In the genomic region with DNA sequence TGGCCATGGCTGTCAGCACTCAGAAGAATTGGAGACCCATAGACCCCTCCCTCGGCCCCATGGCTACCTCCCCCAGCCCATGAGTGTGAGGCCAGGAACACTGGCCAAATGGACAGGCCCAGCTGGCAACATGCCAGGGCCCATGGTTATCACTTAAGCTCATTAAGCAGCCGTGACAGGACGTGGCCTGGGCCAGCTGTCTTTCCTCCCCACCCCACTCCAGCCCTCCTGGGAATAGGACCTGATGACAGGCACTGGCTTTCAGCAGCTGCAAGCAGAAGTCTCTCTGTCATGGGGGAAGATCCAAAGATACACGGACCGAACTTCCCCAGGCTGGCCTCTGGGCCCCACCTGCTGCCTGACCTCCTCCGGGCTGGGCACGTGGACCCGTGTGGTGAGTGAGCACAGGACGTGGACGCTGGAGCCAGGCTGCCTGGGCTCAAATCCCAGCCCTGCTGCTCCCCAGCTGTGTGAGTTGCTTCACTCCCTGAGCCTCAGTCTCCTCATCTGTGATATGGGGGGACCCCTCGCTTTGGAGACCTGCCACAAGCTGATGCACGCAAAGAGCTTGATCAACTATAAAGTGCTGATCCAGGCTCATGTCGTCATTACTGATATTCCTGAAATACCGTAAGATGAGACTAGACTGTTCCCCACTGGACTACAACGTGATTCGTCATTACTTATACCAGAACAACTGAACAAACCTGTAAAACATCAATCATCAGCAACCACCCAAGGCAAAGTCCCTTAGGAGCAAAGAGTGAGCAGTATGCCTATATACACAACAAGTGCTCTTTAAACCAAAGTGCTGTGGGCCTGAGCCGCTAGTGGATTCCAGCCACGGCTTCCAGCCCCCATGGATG, we compare ENCODE assay signal across 13 cellular contexts. TPM values are rescaled to one million over a fixed set of nuclear protein-coding genes. Genes with fewer than 3 reads are reported as not detected.
DNase-seq lines count a peak whose midpoint lies in the region; ATAC-seq and TF ChIP-seq lines count a peak whose summit lies in the region.
"Had no signal": no experiment of that assay in that cellular context is flagged by ENCODE, and none has a peak within 500 bp of the region (broad histone marks: within the 10 kb centered on the region; RNA-seq: fewer than 3 reads in every experiment).

No MANE protein-coding gene starts in this region.

- no peaks in the 10 kb centered on the region for H3K27me3 Mint-ChIP-seq in natural killer cell treated with Interleukin-12 subunit alpha and Interleukin-12 subunit beta and Interleukin-15 and Interleukin-18, amount 100 ng/mL, for 72 hours
- H3K27me3 Mint-ChIP-seq in natural killer cell (ENCODE audit: low read depth in 2 of 2): no peaks in the 10 kb centered on the region
- H3K27me3 Mint-ChIP-seq in activated T-helper 2 cell treated with anti-CD3 and anti-CD28 coated beads, Interferon-gamma antibody, Interleukin-2, Interleukin-4, amounts not matched to agents 10 μg/mL and 5 μg/mL and 100 μg/mL, durations not matched to agents 14 hours and 24 hours and 36 hours (ENCODE audit: low read depth): no peaks in the 10 kb centered on the region
- H3K27me3 Mint-ChIP-seq: activated CD4-positive, alpha-beta T cell treated with anti-CD3 and anti-CD28 coated beads, Interleukin-2, amount 10 ng/mL, durations not matched to agents 7 days and 5 days; activated naive CD8-positive, alpha-beta T cell; B cell had no signal

- TF ChIP-seq CTCF in natural killer cell (IDR thresholded peaks at IDR 0.05) (no peak), WERI-Rb-1 (IDR thresholded peaks at IDR 0.05; ENCODE audit: low read depth, low read length) (no peak)

- H3K27me3 ChIP-seq in WERI-Rb-1 (ENCODE audit: insufficient read depth, low read depth, severe bottlenecking): no peaks in the 10 kb centered on the region
- H3K27me3 ChIP-seq: uterus had no signal

- no peaks in the 10 kb centered on the region for H3K9me3 ChIP-seq in WERI-Rb-1 (ENCODE audit: severe bottlenecking)
- H3K9me3 ChIP-seq: uterus had no signal

- H3K36me3 Mint-ChIP-seq in natural killer cell treated with Interleukin-12 subunit alpha and Interleukin-12 subunit beta and Interleukin-15 and Interleukin-18, amount 100 ng/mL, for 72 hours: no peaks in the 10 kb centered on the region
- no peaks in the 10 kb centered on the region for H3K36me3 Mint-ChIP-seq in natural killer cell
- H3K36me3 Mint-ChIP-seq in activated T-helper 2 cell treated with anti-CD3 and anti-CD28 coated beads, Interferon-gamma antibody, Interleukin-2, Interleukin-4, amounts not matched to agents 10 μg/mL and 5 μg/mL and 100 μg/mL, durations not matched to agents 14 hours and 24 hours and 36 hours (ENCODE audit: low read depth): no peaks in the 10 kb centered on the region
- H3K36me3 Mint-ChIP-seq: activated naive CD8-positive, alpha-beta T cell had no signal

- peaks cover 0 to 4% of the 10 kb centered on the region in 2 donors for H3K4me1 Mint-ChIP-seq in natural killer cell treated with Interleukin-12 subunit alpha and Interleukin-12 subunit beta and Interleukin-15 and Interleukin-18, amount 100 ng/mL, for 72 hours (ENCODE audit: low read depth in 2 of 2)
- no peaks in the 10 kb centered on the region for H3K4me1 Mint-ChIP-seq in natural killer cell
- H3K4me1 Mint-ChIP-seq in activated T-helper 2 cell treated with anti-CD3 and anti-CD28 coated beads, Interferon-gamma antibody, Interleukin-2, Interleukin-4, amounts not matched to agents 10 μg/mL and 5 μg/mL and 100 μg/mL, durations not matched to agents 14 hours and 24 hours and 36 hours (ENCODE audit: low read depth): no peaks in the 10 kb centered on the region
- H3K4me1 Mint-ChIP-seq: activated CD4-positive, alpha-beta T cell treated with anti-CD3 and anti-CD28 coated beads, Interleukin-2, amount 10 ng/mL, durations not matched to agents 7 days and 5 days; B cell had no signal

- peak; percentile 25 for DNase-seq in natural killer cell treated with Interleukin-12 subunit alpha and Interleukin-12 subunit beta and Interleukin-15 and Interleukin-18, amount 100 ng/mL, for 72 hours (ENCODE audit: low spot score)
- DNase-seq in natural killer cell (no peak), WERI-Rb-1 (peak; percentile 99), left kidney (ENCODE audit: low read depth, low spot score) (peak; percentile 90)
- no peak for DNase-seq in activated T-helper 2 cell treated with anti-CD3 and anti-CD28 coated beads, Interferon-gamma antibody, Interleukin-2, Interleukin-4, amounts not matched to agents 10 μg/mL and 5 μg/mL and 100 μg/mL, durations not matched to agents 14 hours and 24 hours and 36 hours (ENCODE audit: low spot score)
- DNase-seq: activated CD4-positive, alpha-beta T cell treated with anti-CD3 and anti-CD28 coated beads, Interleukin-2, amount 10 ng/mL, durations not matched to agents 7 days and 5 days; nucleus accumbens had no signal

- no peak overlapping the region for H3K4me3 Mint-ChIP-seq in natural killer cell treated with Interleukin-12 subunit alpha and Interleukin-12 subunit beta and Interleukin-15 and Interleukin-18, amount 100 ng/mL, for 72 hours
- H3K4me3 Mint-ChIP-seq in natural killer cell: no peak overlapping the region
- no peak overlapping the region for H3K4me3 Mint-ChIP-seq in activated T-helper 2 cell treated with anti-CD3 and anti-CD28 coated beads, Interferon-gamma antibody, Interleukin-2, Interleukin-4, amounts not matched to agents 10 μg/mL and 5 μg/mL and 100 μg/mL, durations not matched to agents 14 hours and 24 hours and 36 hours (ENCODE audit: low read depth)
- H3K4me3 Mint-ChIP-seq: activated CD4-positive, alpha-beta T cell treated with anti-CD3 and anti-CD28 coated beads, Interleukin-2, amount 10 ng/mL, durations not matched to agents 7 days and 5 days; activated naive CD8-positive, alpha-beta T cell; B cell had no signal

- intact Hi-C loops in natural killer cell (cut with micrococcal nuclease): no loop called here
- intact Hi-C loops in activated T-helper 2 cell treated with anti-CD3 and anti-CD28 coated beads, Interferon-gamma antibody, Interleukin-2, Interleukin-4, amounts not matched to agents 10 μg/mL and 5 μg/mL and 100 μg/mL, durations not matched to agents 14 hours and 24 hours and 36 hours (cut with micrococcal nuclease): no loop called here

- H3K4me3 ChIP-seq in WERI-Rb-1 (ENCODE audit: low read depth, low read length): no peak overlapping the region
- H3K4me3 ChIP-seq: uterus had no signal

- no peak overlapping the region for H3K27ac Mint-ChIP-seq in natural killer cell treated with Interleukin-12 subunit alpha and Interleukin-12 subunit beta and Interleukin-15 and Interleukin-18, amount 100 ng/mL, for 72 hours
- H3K27ac Mint-ChIP-seq in natural killer cell: no peak overlapping the region
- no peak overlapping the region for H3K27ac Mint-ChIP-seq in activated T-helper 2 cell treated with anti-CD3 and anti-CD28 coated beads, Interferon-gamma antibody, Interleukin-2, Interleukin-4, amounts not matched to agents 10 μg/mL and 5 μg/mL and 100 μg/mL, durations not matched to agents 14 hours and 24 hours and 36 hours
- H3K27ac Mint-ChIP-seq: activated CD4-positive, alpha-beta T cell treated with anti-CD3 and anti-CD28 coated beads, Interleukin-2, amount 10 ng/mL, durations not matched to agents 7 days and 5 days; activated naive CD8-positive, alpha-beta T cell; B cell had no signal

- no peaks in the 10 kb centered on the region for H3K9me3 Mint-ChIP-seq in natural killer cell treated with Interleukin-12 subunit alpha and Interleukin-12 subunit beta and Interleukin-15 and Interleukin-18, amount 100 ng/mL, for 72 hours
- H3K9me3 Mint-ChIP-seq in natural killer cell: no peaks in the 10 kb centered on the region
- H3K9me3 Mint-ChIP-seq in activated T-helper 2 cell treated with anti-CD3 and anti-CD28 coated beads, Interferon-gamma antibody, Interleukin-2, Interleukin-4, amounts not matched to agents 10 μg/mL and 5 μg/mL and 100 μg/mL, durations not matched to agents 14 hours and 24 hours and 36 hours: no peaks in the 10 kb centered on the region
- H3K9me3 Mint-ChIP-seq: activated CD4-positive, alpha-beta T cell treated with anti-CD3 and anti-CD28 coated beads, Interleukin-2, amount 10 ng/mL, durations not matched to agents 7 days and 5 days had no signal

- no peaks in the 10 kb centered on the region for H3K36me3 ChIP-seq in WERI-Rb-1
- H3K36me3 ChIP-seq: uterus had no signal

- H3K27ac ChIP-seq in WERI-Rb-1: peak overlapping the region; percentile 60
- H3K27ac ChIP-seq: uterus had no signal

- ATAC-seq in natural killer cell treated with Interleukin-12 subunit alpha and Interleukin-12 subunit beta and Interleukin-15 and Interleukin-18, amount 100 ng/mL, for 72 hours: no peak
- ATAC-seq in natural killer cell (no peak), GM18511 (IDR thresholded peaks at IDR 0.05; ENCODE audit: unreplicated experiment) (no peak), HG03460 (IDR thresholded peaks at IDR 0.05; ENCODE audit: unreplicated experiment) (no peak), HG02840 (IDR thresholded peaks at IDR 0.05; ENCODE audit: low FRiP score, unreplicated experiment) (no peak)

RNA-seq across cellular contexts. Expression of gene VSTM2L, which starts 22.0 kb away (rescaled TPM):
- total RNA-seq in natural killer cell treated with Interleukin-12 subunit alpha and Interleukin-12 subunit beta and Interleukin-15 and Interleukin-18, amount 100 ng/mL, for 72 hours: under 1 TPM; 0.14 to 0.75 TPM
- under 1 TPM in 1 of 3 donors, not detected in 2; 0.18 TPM for total RNA-seq in natural killer cell
- 0.23 TPM in 1 of 2 replicates, not detected in the other for total RNA-seq in activated T-helper 2 cell treated with anti-CD3 and anti-CD28 coated beads, Interferon-gamma antibody, Interleukin-2, Interleukin-4, amounts not matched to agents 10 μg/mL and 5 μg/mL and 100 μg/mL, durations not matched to agents 14 hours and 24 hours and 36 hours
- total RNA-seq: activated CD4-positive, alpha-beta T cell treated with anti-CD3 and anti-CD28 coated beads, Interleukin-2, amount 10 ng/mL, durations not matched to agents 7 days and 5 days; B cell had no signal

Comparison
In these comparisons a context has a peak if more than half of its experiments do, and no peak if none do; other contexts are left out.
1. DNase-seq: peak in natural killer cell treated with Interleukin-12 subunit alpha and Interleukin-12 subunit beta and Interleukin-15 and Interleukin-18, amount 100 ng/mL, for 72 hours (single experiment), WERI-Rb-1 (single experiment) and left kidney (single experiment); none in natural killer cell (single experiment) and activated T-helper 2 cell treated with anti-CD3 and anti-CD28 coated beads, Interferon-gamma antibody, Interleukin-2, Interleukin-4, amounts not matched to agents 10 μg/mL and 5 μg/mL and 100 μg/mL, durations not matched to agents 14 hours and 24 hours and 36 hours (single experiment).